ENCODE assay signal across 1 cellular context in genomic region chr15:39919740-39920509, GRCh38.
TF ChIP-seq lines count a peak whose summit lies in the region.

GPR176 (minus strand) TSS chr15:39920266; CDS start chr15:39920026, 240 bp downstream.

TF ChIP-seq in HepG2, 621 proteins besides CTCF, POLR2A, EP300 and RAD21 (continued from another document):
- TF ChIP-seq AHDC1 (CRISPR knock-in tag; IDR thresholded peaks at IDR 0.05; ENCODE audit: borderline replicate concordance), result no peak
- TF ChIP-seq SP1 (IDR thresholded peaks at IDR 0.05), result no peak
- TF ChIP-seq SP1 (CRISPR knock-in tag; IDR thresholded peaks at IDR 0.05), result no peak
- no peak for TF ChIP-seq RAD51 (IDR thresholded peaks at IDR 0.05; ENCODE audit: borderline replicate concordance)
- TF ChIP-seq BORCS8-MEF2B (CRISPR knock-in tag; IDR thresholded peaks at IDR 0.05), result no peak
- no peak for TF ChIP-seq NFE2 (CRISPR knock-in tag; IDR thresholded peaks at IDR 0.05)
- no peak for TF ChIP-seq PTBP1 (IDR thresholded peaks at IDR 0.05; ENCODE audit: low read depth, low read length, poor library complexity, severe bottlenecking)
- TF ChIP-seq, protein P1, sequence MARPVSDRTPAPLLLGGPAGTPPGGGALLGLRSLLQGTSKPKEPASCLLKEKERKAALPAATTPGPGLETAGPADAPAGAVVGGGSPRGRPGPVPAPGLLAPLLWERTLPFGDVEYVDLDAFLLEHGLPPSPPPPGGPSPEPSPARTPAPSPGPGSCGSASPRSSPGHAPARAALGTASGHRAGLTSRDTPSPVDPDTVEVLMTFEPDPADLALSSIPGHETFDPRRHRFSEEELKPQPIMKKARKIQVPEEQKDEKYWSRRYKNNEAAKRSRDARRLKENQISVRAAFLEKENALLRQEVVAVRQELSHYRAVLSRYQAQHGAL (CRISPR knock-in tag; IDR thresholded peaks at IDR 0.05; ENCODE audit: not compliant biosample characterization), result no peak
- no peak for TF ChIP-seq SP5 (CRISPR knock-in tag; IDR thresholded peaks at IDR 0.05; ENCODE audit: borderline replicate concordance, low read depth)
- TF ChIP-seq ZNF224 (CRISPR knock-in tag; IDR thresholded peaks at IDR 0.05), result 0 out of 2 replicates have a peak, but pooled peaks have one; percentile 14
- no peak for TF ChIP-seq HNRNPK (IDR thresholded peaks at IDR 0.05; ENCODE audit: low read depth, low read length, poor library complexity, severe bottlenecking)
- TF ChIP-seq ZKSCAN5 (CRISPR knock-in tag; IDR thresholded peaks at IDR 0.05), result no peak
- no peak for TF ChIP-seq BCL6 (CRISPR knock-in tag; IDR thresholded peaks at IDR 0.05)
- TF ChIP-seq RFXANK (CRISPR knock-in tag; IDR thresholded peaks at IDR 0.05), result no peak
- no peak for TF ChIP-seq ZNF10 (CRISPR knock-in tag; IDR thresholded peaks at IDR 0.05; ENCODE audit: borderline replicate concordance, low read depth)
- no peak for TF ChIP-seq ZBTB25 (CRISPR knock-in tag; IDR thresholded peaks at IDR 0.05)
- no peak for TF ChIP-seq ZNF329 (CRISPR knock-in tag; IDR thresholded peaks at IDR 0.05; ENCODE audit: low read depth)
- no peak for TF ChIP-seq XBP1 (CRISPR knock-in tag; IDR thresholded peaks at IDR 0.05)
- TF ChIP-seq REL (CRISPR knock-in tag; conservative IDR thresholded peaks at IDR 0.05), result no peak
- TF ChIP-seq HNRNPUL1 (IDR thresholded peaks at IDR 0.05; ENCODE audit: low read depth, low read length), result no peak
- TF ChIP-seq TSC22D2 (CRISPR knock-in tag; IDR thresholded peaks at IDR 0.05; ENCODE audit: borderline replicate concordance), result no peak
- TF ChIP-seq ZNF280D (CRISPR knock-in tag; IDR thresholded peaks at IDR 0.05), result no peak
- no peak for TF ChIP-seq NRL (CRISPR knock-in tag; IDR thresholded peaks at IDR 0.05; ENCODE audit: borderline replicate concordance)
- TF ChIP-seq MAFK (conservative IDR thresholded peaks at IDR 0.05 in 1 of 2, IDR thresholded peaks at IDR 0.05 in 1 of 2; ENCODE audit: low read length in 2 of 2), result no peak
- TF ChIP-seq NKX3-1 (CRISPR knock-in tag; IDR thresholded peaks at IDR 0.05), result no peak
- no peak for TF ChIP-seq SNAI1 (CRISPR knock-in tag; IDR thresholded peaks at IDR 0.05; ENCODE audit: borderline replicate concordance)
- no peak for TF ChIP-seq TEAD3 (CRISPR knock-in tag; optimal IDR thresholded peaks at IDR 0.05; ENCODE audit: borderline replicate concordance)
- TF ChIP-seq, protein P2, sequence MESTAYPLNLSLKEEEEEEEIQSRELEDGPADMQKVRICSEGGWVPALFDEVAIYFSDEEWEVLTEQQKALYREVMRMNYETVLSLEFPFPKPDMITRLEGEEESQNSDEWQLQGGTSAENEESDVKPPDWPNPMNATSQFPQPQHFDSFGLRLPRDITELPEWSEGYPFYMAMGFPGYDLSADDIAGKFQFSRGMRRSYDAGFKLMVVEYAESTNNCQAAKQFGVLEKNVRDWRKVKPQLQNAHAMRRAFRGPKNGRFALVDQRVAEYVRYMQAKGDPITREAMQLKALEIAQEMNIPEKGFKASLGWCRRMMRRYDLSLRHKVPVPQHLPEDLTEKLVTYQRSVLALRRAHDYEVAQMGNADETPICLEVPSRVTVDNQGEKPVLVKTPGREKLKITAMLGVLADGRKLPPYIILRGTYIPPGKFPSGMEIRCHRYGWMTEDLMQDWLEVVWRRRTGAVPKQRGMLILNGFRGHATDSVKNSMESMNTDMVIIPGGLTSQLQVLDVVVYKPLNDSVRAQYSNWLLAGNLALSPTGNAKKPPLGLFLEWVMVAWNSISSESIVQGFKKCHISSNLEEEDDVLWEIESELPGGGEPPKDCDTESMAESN (CRISPR knock-in tag; conservative IDR thresholded peaks at IDR 0.05), result no peak
- peak; percentile 13; the same call in 1 of the 2 replicates for TF ChIP-seq ZNF607 (CRISPR knock-in tag; IDR thresholded peaks at IDR 0.05; ENCODE audit: borderline replicate concordance)
- no peak for TF ChIP-seq ZFP36 (IDR thresholded peaks at IDR 0.05; ENCODE audit: borderline replicate concordance, low read depth, low read length, partially characterized antibody)
- TF ChIP-seq HNRNPLL (IDR thresholded peaks at IDR 0.05; ENCODE audit: low read depth, low read length, poor library complexity, severe bottlenecking), result peak; percentile 27
- TF ChIP-seq FOXP4 (CRISPR knock-in tag; IDR thresholded peaks at IDR 0.05), result no peak
- TF ChIP-seq ZFP36L2 (CRISPR knock-in tag; IDR thresholded peaks at IDR 0.05), result no peak
- no peak for TF ChIP-seq AKAP8 (CRISPR knock-in tag; IDR thresholded peaks at IDR 0.05)
- TF ChIP-seq FOXO4 (CRISPR knock-in tag; conservative IDR thresholded peaks at IDR 0.05), result no peak
- TF ChIP-seq ETS1 (CRISPR knock-in tag; IDR thresholded peaks at IDR 0.05), result no peak
- TF ChIP-seq STAG1 (CRISPR knock-in tag; IDR thresholded peaks at IDR 0.05), result no peak
- TF ChIP-seq JUND (CRISPR knock-in tag; IDR thresholded peaks at IDR 0.05), result no peak
- peak; percentile 95 for TF ChIP-seq ZNF777 (CRISPR knock-in tag; IDR thresholded peaks at IDR 0.05)
- TF ChIP-seq ZSCAN12 (CRISPR knock-in tag; IDR thresholded peaks at IDR 0.05), result no peak
- TF ChIP-seq, protein P3, sequence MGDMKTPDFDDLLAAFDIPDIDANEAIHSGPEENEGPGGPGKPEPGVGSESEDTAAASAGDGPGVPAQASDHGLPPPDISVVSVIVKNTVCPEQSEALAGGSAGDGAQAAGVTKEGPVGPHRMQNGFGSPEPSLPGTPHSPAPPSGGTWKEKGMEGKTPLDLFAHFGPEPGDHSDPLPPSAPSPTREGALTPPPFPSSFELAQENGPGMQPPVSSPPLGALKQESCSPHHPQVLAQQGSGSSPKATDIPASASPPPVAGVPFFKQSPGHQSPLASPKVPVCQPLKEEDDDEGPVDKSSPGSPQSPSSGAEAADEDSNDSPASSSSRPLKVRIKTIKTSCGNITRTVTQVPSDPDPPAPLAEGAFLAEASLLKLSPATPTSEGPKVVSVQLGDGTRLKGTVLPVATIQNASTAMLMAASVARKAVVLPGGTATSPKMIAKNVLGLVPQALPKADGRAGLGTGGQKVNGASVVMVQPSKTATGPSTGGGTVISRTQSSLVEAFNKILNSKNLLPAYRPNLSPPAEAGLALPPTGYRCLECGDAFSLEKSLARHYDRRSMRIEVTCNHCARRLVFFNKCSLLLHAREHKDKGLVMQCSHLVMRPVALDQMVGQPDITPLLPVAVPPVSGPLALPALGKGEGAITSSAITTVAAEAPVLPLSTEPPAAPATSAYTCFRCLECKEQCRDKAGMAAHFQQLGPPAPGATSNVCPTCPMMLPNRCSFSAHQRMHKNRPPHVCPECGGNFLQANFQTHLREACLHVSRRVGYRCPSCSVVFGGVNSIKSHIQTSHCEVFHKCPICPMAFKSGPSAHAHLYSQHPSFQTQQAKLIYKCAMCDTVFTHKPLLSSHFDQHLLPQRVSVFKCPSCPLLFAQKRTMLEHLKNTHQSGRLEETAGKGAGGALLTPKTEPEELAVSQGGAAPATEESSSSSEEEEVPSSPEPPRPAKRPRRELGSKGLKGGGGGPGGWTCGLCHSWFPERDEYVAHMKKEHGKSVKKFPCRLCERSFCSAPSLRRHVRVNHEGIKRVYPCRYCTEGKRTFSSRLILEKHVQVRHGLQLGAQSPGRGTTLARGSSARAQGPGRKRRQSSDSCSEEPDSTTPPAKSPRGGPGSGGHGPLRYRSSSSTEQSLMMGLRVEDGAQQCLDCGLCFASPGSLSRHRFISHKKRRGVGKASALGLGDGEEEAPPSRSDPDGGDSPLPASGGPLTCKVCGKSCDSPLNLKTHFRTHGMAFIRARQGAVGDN (CRISPR knock-in tag; IDR thresholded peaks at IDR 0.05), result no peak
